ENCODE assay signal across 16 cellular contexts in genomic region chr1:27330786-27331185, GRCh38. TPM values are rescaled to one million over a fixed set of nuclear protein-coding genes. Genes with fewer than 3 reads are reported as not detected.
DNase-seq lines count a peak whose midpoint lies in the region; ATAC-seq and TF ChIP-seq lines count a peak whose summit lies in the region.
"Had no signal": no experiment of that assay in that cellular context is flagged by ENCODE, and none has a peak within 500 bp of the region (broad histone marks: within the 10 kb centered on the region; RNA-seq: fewer than 3 reads in every experiment).

No MANE protein-coding gene starts in this region.

- peak overlapping the region; percentile 68 for H3K27ac Mint-ChIP-seq in activated T-cell treated with anti-CD3 and anti-CD28 coated beads, Interleukin-2, amount 50 U/mL, for 24 hours
- H3K27ac Mint-ChIP-seq in CD14-positive monocyte (peak overlapping the region in 4 of 7 donors; percentile 4 to 48 (median 29)), nephron progenitor cell (peak overlapping the region; percentile 61)
- H3K27ac Mint-ChIP-seq in activated naive CD8-positive, alpha-beta T cell treated with anti-CD3 and anti-CD28 coated beads, Interleukin-2, amount 10 ng/mL, durations not matched to agents 7 days and 5 days: peak overlapping the region; percentile 28

- no peak for ATAC-seq in activated naive CD8-positive, alpha-beta T cell treated with anti-CD3 and anti-CD28 coated beads, Interleukin-2, amount 10 ng/mL, durations not matched to agents 7 days and 5 days (ENCODE audit: low read depth)
- no peak for ATAC-seq in HG02852 (IDR thresholded peaks at IDR 0.05; ENCODE audit: unreplicated experiment)

- peaks cover 91% of the 10 kb centered on the region for H3K36me3 Mint-ChIP-seq in activated T-cell treated with anti-CD3 and anti-CD28 coated beads, Interleukin-2, amount 50 U/mL, for 24 hours (ENCODE audit: low read depth)
- H3K36me3 Mint-ChIP-seq in CD14-positive monocyte: peaks cover 60 to 87% of the 10 kb centered on the region in 2 donors
- peaks cover 3% of the 10 kb centered on the region for H3K36me3 Mint-ChIP-seq in activated naive CD8-positive, alpha-beta T cell treated with anti-CD3 and anti-CD28 coated beads, Interleukin-2, amount 10 ng/mL, durations not matched to agents 7 days and 5 days
- peaks cover 39% of the 10 kb centered on the region for H3K36me3 Mint-ChIP-seq in nephron progenitor cell (ENCODE audit: low read depth)

- no peak overlapping the region for H3K4me3 Mint-ChIP-seq in activated T-cell treated with anti-CD3 and anti-CD28 coated beads, Interleukin-2, amount 50 U/mL, for 24 hours
- H3K4me3 Mint-ChIP-seq in CD14-positive monocyte (no peak overlapping the region), nephron progenitor cell (no peak overlapping the region)
- no peak overlapping the region for H3K4me3 Mint-ChIP-seq in activated naive CD8-positive, alpha-beta T cell treated with anti-CD3 and anti-CD28 coated beads, Interleukin-2, amount 10 ng/mL, durations not matched to agents 7 days and 5 days

- intact Hi-C loops in CD14-positive monocyte (cut with micrococcal nuclease): no loop called here

- H3K9me3 Mint-ChIP-seq in activated T-cell treated with anti-CD3 and anti-CD28 coated beads, Interleukin-2, amount 50 U/mL, for 24 hours: no peaks in the 10 kb centered on the region
- H3K9me3 Mint-ChIP-seq in CD14-positive monocyte (peaks cover 0 to 2% (median 0%) of the 10 kb centered on the region in 7 donors), nephron progenitor cell (no peaks in the 10 kb centered on the region)
- H3K9me3 Mint-ChIP-seq in activated naive CD8-positive, alpha-beta T cell treated with anti-CD3 and anti-CD28 coated beads, Interleukin-2, amount 10 ng/mL, durations not matched to agents 7 days and 5 days: no peaks in the 10 kb centered on the region
- H3K9me3 Mint-ChIP-seq: IgD-negative memory B cell had no signal

- TF ChIP-seq CTCF in CD14-positive monocyte (IDR thresholded peaks at IDR 0.05) (no peak), nephron progenitor cell (IDR thresholded peaks at IDR 0.05) (no peak)

- no peak for DNase-seq in activated T-cell treated with anti-CD3 and anti-CD28 coated beads, Interleukin-2, amount 50 U/mL, for 24 hours
- no peak for DNase-seq in activated T-cell treated with anti-CD3 and anti-CD28 coated beads, Interleukin-2, amount 50 U/mL, for 48 hours
- DNase-seq in CD14-positive monocyte (ENCODE audit: low spot score) (no peak), nephron progenitor cell (no peak), NCI-H146 treated with DMSO at 0.1 percent for 48 hours (lab: John Stamatoyannopoulos, UW; ENCODE audit: unreplicated experiment) (no peak)
- no peak for DNase-seq in activated naive CD8-positive, alpha-beta T cell treated with anti-CD3 and anti-CD28 coated beads, Interleukin-2, amount 10 ng/mL, durations not matched to agents 7 days and 5 days
- DNase-seq: DMS79 treated with DMSO at 0.1 percent for 48 hours, H7, Kasumi-1, NCI-H1105 treated with DMSO at 0.1 percent for 48 hours, NCI-H187, NCI-H526 treated with DMSO at 0.1 percent for 48 hours, RPMI8226 had no signal

- no peaks in the 10 kb centered on the region for H3K27me3 Mint-ChIP-seq in activated T-cell treated with anti-CD3 and anti-CD28 coated beads, Interleukin-2, amount 50 U/mL, for 24 hours
- peaks cover 0 to 1% (median 0%) of the 10 kb centered on the region in 3 donors for H3K27me3 Mint-ChIP-seq in CD14-positive monocyte (ENCODE audit: low read depth in 3 of 3)
- H3K27me3 Mint-ChIP-seq in activated naive CD8-positive, alpha-beta T cell treated with anti-CD3 and anti-CD28 coated beads, Interleukin-2, amount 10 ng/mL, durations not matched to agents 7 days and 5 days: no peaks in the 10 kb centered on the region
- no peaks in the 10 kb centered on the region for H3K27me3 Mint-ChIP-seq in nephron progenitor cell (ENCODE audit: low read depth, poor library complexity)
- H3K27me3 Mint-ChIP-seq: IgD-negative memory B cell had no signal

- POLR2A ChIA-PET in activated naive CD8-positive, alpha-beta T cell treated with anti-CD3 and anti-CD28 coated beads, Interleukin-2, amount 10 ng/mL, durations not matched to agents 7 days and 5 days (lab: Charles Lee): no interaction called here

- H3K4me1 Mint-ChIP-seq in activated T-cell treated with anti-CD3 and anti-CD28 coated beads, Interleukin-2, amount 50 U/mL, for 24 hours (ENCODE audit: low read depth): peaks cover 45% of the 10 kb centered on the region
- H3K4me1 Mint-ChIP-seq in CD14-positive monocyte (peaks cover 13% of the 10 kb centered on the region), nephron progenitor cell (peaks cover 6% of the 10 kb centered on the region)
- H3K4me1 Mint-ChIP-seq in activated naive CD8-positive, alpha-beta T cell treated with anti-CD3 and anti-CD28 coated beads, Interleukin-2, amount 10 ng/mL, durations not matched to agents 7 days and 5 days: peaks cover 18% of the 10 kb centered on the region

RNA-seq across cellular contexts. Expression of gene TMEM222, which starts 8.8 kb away (rescaled TPM):
- polyA plus RNA-seq in CD14-positive monocyte: 10 to 100 TPM; 23.2 to 24.6 TPM
- 10 to 100 TPM; 35.8 to 40.4 TPM for total RNA-seq in activated naive CD8-positive, alpha-beta T cell treated with anti-CD3 and anti-CD28 coated beads, Interleukin-2, amount 10 ng/mL, durations not matched to agents 7 days and 5 days

RNA-seq across cellular contexts. Expression of gene SYTL1, which starts 11.0 kb away (rescaled TPM):
- polyA plus RNA-seq in CD14-positive monocyte: 10 to 100 TPM; 26.9 to 44.6 TPM
- 100 to 1,000 TPM; 103 to 105 TPM for total RNA-seq in activated naive CD8-positive, alpha-beta T cell treated with anti-CD3 and anti-CD28 coated beads, Interleukin-2, amount 10 ng/mL, durations not matched to agents 7 days and 5 days

RNA-seq across cellular contexts. Expression of gene MAP3K6, which starts 36.0 kb away (rescaled TPM):
- 1 to 10 TPM; 3.2 to 6.7 TPM for polyA plus RNA-seq in CD14-positive monocyte
- total RNA-seq in activated naive CD8-positive, alpha-beta T cell treated with anti-CD3 and anti-CD28 coated beads, Interleukin-2, amount 10 ng/mL, durations not matched to agents 7 days and 5 days: 1 to 10 TPM; 8.6 to 9.0 TPM

RNA-seq across cellular contexts. Expression of gene FCN3, which starts 43.8 kb away (rescaled TPM):
- not detected for polyA plus RNA-seq in CD14-positive monocyte
- not detected for total RNA-seq in activated naive CD8-positive, alpha-beta T cell treated with anti-CD3 and anti-CD28 coated beads, Interleukin-2, amount 10 ng/mL, durations not matched to agents 7 days and 5 days
- total RNA-seq: G401 had no signal
- polyA plus RNA-seq: IgD-negative memory B cell had no signal

RNA-seq across cellular contexts. Expression of gene CD164L2, which starts 52.3 kb away (rescaled TPM):
- polyA plus RNA-seq in CD14-positive monocyte: not detected
- total RNA-seq in activated naive CD8-positive, alpha-beta T cell treated with anti-CD3 and anti-CD28 coated beads, Interleukin-2, amount 10 ng/mL, durations not matched to agents 7 days and 5 days: not detected
- total RNA-seq: G401 had no signal
- polyA plus RNA-seq: IgD-negative memory B cell had no signal
